9 cellular contexts compared by ENCODE assay signal in genomic region chr4:76738081-76738931, GRCh38.
A peak's percentile ranks its signal among the peaks of the same experiment; 100 is the strongest.
DNase-seq lines count a peak whose midpoint lies in the region; ATAC-seq lines count a peak whose summit lies in the region.
"Had no signal": no experiment of that assay in that cellular context is flagged by ENCODE, and none has a peak within 500 bp of the region (broad histone marks: within the 10 kb centered on the region; RNA-seq: fewer than 3 reads in every experiment).

No MANE protein-coding gene starts in this region.

- peak overlapping the region; percentile 4 for H3K4me3 Mint-ChIP-seq in stimulated activated naive CD8-positive, alpha-beta T cell treated with anti-CD3 and anti-CD28 coated beads, Interleukin-15, Interleukin-2, amounts not matched to agents 100 ng/mL and 50 ng/mL, for 24 hours
- H3K4me3 Mint-ChIP-seq: dendritic cell treated with granulocyte-macrophage colony-stimulating factor and Interleukin-4, amounts not matched to agents 40 ng/mL and 50 ng/mL, for 4 days had no signal

- peaks cover 8% of the 10 kb centered on the region for H3K27me3 Mint-ChIP-seq in stimulated activated naive CD8-positive, alpha-beta T cell treated with anti-CD3 and anti-CD28 coated beads, Interleukin-15, Interleukin-2, amounts not matched to agents 100 ng/mL and 50 ng/mL, for 24 hours

- peaks cover 11% of the 10 kb centered on the region for H3K4me1 Mint-ChIP-seq in stimulated activated naive CD8-positive, alpha-beta T cell treated with anti-CD3 and anti-CD28 coated beads, Interleukin-15, Interleukin-2, amounts not matched to agents 100 ng/mL and 50 ng/mL, for 24 hours (ENCODE audit: low read depth)

- intact Hi-C loops in Right ventricle myocardium superior (cut with DNase I) = no loop called here

- DNase-seq in RPMI7951 (ENCODE audit: low read depth) (peak; percentile 87), Right ventricle myocardium superior (no peak), NCI-H2171 (lab: John Stamatoyannopoulos, UW) (no peak)
- DNase-seq in activated effector memory CD4-positive, alpha-beta T cell treated with Interleukin-2 at 50 U/mL for 16 hours = no peak

- no peaks in the 10 kb centered on the region for H3K9me3 Mint-ChIP-seq in stimulated activated naive CD8-positive, alpha-beta T cell treated with anti-CD3 and anti-CD28 coated beads, Interleukin-15, Interleukin-2, amounts not matched to agents 100 ng/mL and 50 ng/mL, for 24 hours
- H3K9me3 Mint-ChIP-seq: dendritic cell treated with granulocyte-macrophage colony-stimulating factor and Interleukin-4, amounts not matched to agents 40 ng/mL and 50 ng/mL, for 4 days had no signal

- no peaks in the 10 kb centered on the region for H3K36me3 Mint-ChIP-seq in stimulated activated naive CD8-positive, alpha-beta T cell treated with anti-CD3 and anti-CD28 coated beads, Interleukin-15, Interleukin-2, amounts not matched to agents 100 ng/mL and 50 ng/mL, for 24 hours (ENCODE audit: low read depth)

- peak overlapping the region; percentile 67 for H3K27ac Mint-ChIP-seq in stimulated activated naive CD8-positive, alpha-beta T cell treated with anti-CD3 and anti-CD28 coated beads, Interleukin-15, Interleukin-2, amounts not matched to agents 100 ng/mL and 50 ng/mL, for 24 hours
- H3K27ac Mint-ChIP-seq: dendritic cell treated with granulocyte-macrophage colony-stimulating factor and Interleukin-4, amounts not matched to agents 40 ng/mL and 50 ng/mL, for 4 days had no signal

- ATAC-seq in GM21529 (IDR thresholded peaks at IDR 0.05; ENCODE audit: unreplicated experiment) = peak; percentile 70
- peak; percentile 85 for ATAC-seq in Right ventricle myocardium superior (ENCODE audit: poor library complexity)
- no peak for ATAC-seq in GM19395 (IDR thresholded peaks at IDR 0.05; ENCODE audit: unreplicated experiment)
- ATAC-seq: Panc1 had no signal
